Comparison of ENCODE assay signal across 7 cellular contexts in genomic region chrX:134806707-134807038, GRCh38. TPM values are rescaled to one million over a fixed set of nuclear protein-coding genes. Genes with fewer than 3 reads are reported as not detected.
DNase-seq lines count a peak whose midpoint lies in the region; ATAC-seq and TF ChIP-seq lines count a peak whose summit lies in the region.

No MANE protein-coding gene starts in this region.

- ATAC-seq in HG03097 (IDR thresholded peaks at IDR 0.05; ENCODE audit: low FRiP score, unreplicated experiment), result no peak
- ATAC-seq in GM18511 (IDR thresholded peaks at IDR 0.05; ENCODE audit: unreplicated experiment), result no peak

- DNase-seq in HFF-Myc (ENCODE audit: extremely low read depth, low read depth) (no peak), stomach (no peak), NCI-H2196 treated with DMSO at 0.1 percent for 48 hours (lab: John Stamatoyannopoulos, UW; ENCODE audit: unreplicated experiment) (no peak)
- DNase-seq in activated T-helper 1 cell treated with anti-CD3 and anti-CD28 coated beads, Interleukin-12 subunit alpha, Interleukin-12 subunit beta, Interleukin-2, Interleukin-4 antibody, amounts not matched to agents 30 ng/mL and 10 ng/mL and 1 ng/mL, durations not matched to agents 14 hours and 24 hours and 36 hours (ENCODE audit: low spot score), result no peak

- TF ChIP-seq EP300 in stomach (IDR thresholded peaks at IDR 0.05), result no peak

- peaks cover 2% of the 10 kb centered on the region for H3K36me3 Mint-ChIP-seq in activated T-helper 1 cell treated with anti-CD3 and anti-CD28 coated beads, Interleukin-12 subunit alpha, Interleukin-12 subunit beta, Interleukin-2, Interleukin-4 antibody, amounts not matched to agents 30 ng/mL and 10 ng/mL and 1 ng/mL, durations not matched to agents 14 hours and 24 hours and 36 hours (ENCODE audit: low read depth)

- TF ChIP-seq CTCF in HFF-Myc (IDR thresholded peaks at IDR 0.05; ENCODE audit: low read depth, low read length, missing control alignments), result no peak
- no peak for TF ChIP-seq CTCF in stomach (IDR thresholded peaks at IDR 0.05)

- H3K27me3 ChIP-seq in iPS-18a (ENCODE audit: control insufficient read depth, insufficient read depth, low read length) (no peaks in the 10 kb centered on the region), stomach (no peaks in the 10 kb centered on the region)

- H3K9me3 ChIP-seq in iPS-18a (ENCODE audit: control insufficient read depth, low read depth, low read length) (no peaks in the 10 kb centered on the region), stomach (no peaks in the 10 kb centered on the region)

- H3K27ac ChIP-seq in iPS-18a (ENCODE audit: low read length) (peak overlapping the region; percentile 46), stomach (peak overlapping the region; percentile 86 to 91 (median 90))

- intact Hi-C loops in activated T-helper 1 cell treated with anti-CD3 and anti-CD28 coated beads, Interleukin-12 subunit alpha, Interleukin-12 subunit beta, Interleukin-2, Interleukin-4 antibody, amounts not matched to agents 30 ng/mL and 10 ng/mL and 1 ng/mL, durations not matched to agents 14 hours and 24 hours and 36 hours (cut with micrococcal nuclease), result loop anchor here (2.0 to 5.0 kb wide), 2 partner anchors 246 to 432 kb away; partner anchors contain the start of gene RTL8A
- intact Hi-C loops in stomach (cut with DNase I; ENCODE audit: low total_unique reads), result no loop called here

- H3K4me3 ChIP-seq in HFF-Myc (replicated peaks; ENCODE audit: low read depth, low read length), result peak overlapping the region; percentile 63
- H3K4me3 ChIP-seq in iPS-18a (ENCODE audit: low read length), result peak overlapping the region; percentile 66
- H3K4me3 ChIP-seq in stomach, result peak overlapping the region; percentile 50 to 60 (median 56)

- no peaks in the 10 kb centered on the region for H3K27me3 Mint-ChIP-seq in activated T-helper 1 cell treated with anti-CD3 and anti-CD28 coated beads, Interleukin-12 subunit alpha, Interleukin-12 subunit beta, Interleukin-2, Interleukin-4 antibody, amounts not matched to agents 30 ng/mL and 10 ng/mL and 1 ng/mL, durations not matched to agents 14 hours and 24 hours and 36 hours (ENCODE audit: insufficient read depth)

- no peaks in the 10 kb centered on the region for H3K9me3 Mint-ChIP-seq in activated T-helper 1 cell treated with anti-CD3 and anti-CD28 coated beads, Interleukin-12 subunit alpha, Interleukin-12 subunit beta, Interleukin-2, Interleukin-4 antibody, amounts not matched to agents 30 ng/mL and 10 ng/mL and 1 ng/mL, durations not matched to agents 14 hours and 24 hours and 36 hours

- H3K4me3 Mint-ChIP-seq in activated T-helper 1 cell treated with anti-CD3 and anti-CD28 coated beads, Interleukin-12 subunit alpha, Interleukin-12 subunit beta, Interleukin-2, Interleukin-4 antibody, amounts not matched to agents 30 ng/mL and 10 ng/mL and 1 ng/mL, durations not matched to agents 14 hours and 24 hours and 36 hours, result peak overlapping the region; percentile 96

- H3K4me1 ChIP-seq in iPS-18a (ENCODE audit: control insufficient read depth, low read depth, low read length) (peaks cover 19% of the 10 kb centered on the region), stomach (peaks cover 0 to 24% (median 0%) of the 10 kb centered on the region in 4 donors)

- peak overlapping the region; percentile 100 for H3K27ac Mint-ChIP-seq in activated T-helper 1 cell treated with anti-CD3 and anti-CD28 coated beads, Interleukin-12 subunit alpha, Interleukin-12 subunit beta, Interleukin-2, Interleukin-4 antibody, amounts not matched to agents 30 ng/mL and 10 ng/mL and 1 ng/mL, durations not matched to agents 14 hours and 24 hours and 36 hours

- H3K4me1 Mint-ChIP-seq in activated T-helper 1 cell treated with anti-CD3 and anti-CD28 coated beads, Interleukin-12 subunit alpha, Interleukin-12 subunit beta, Interleukin-2, Interleukin-4 antibody, amounts not matched to agents 30 ng/mL and 10 ng/mL and 1 ng/mL, durations not matched to agents 14 hours and 24 hours and 36 hours (ENCODE audit: low read depth), result peaks cover 25% of the 10 kb centered on the region

- 0 to 20% (median 3%) methylated on average over 2 of the region's 2 CpGs for WGBS in stomach, 5 donors

- peak overlapping the region; percentile 24 for H3K9ac ChIP-seq in iPS-18a (ENCODE audit: low read length)

- H3K36me3 ChIP-seq in iPS-18a (ENCODE audit: control insufficient read depth, low read depth, low read length) (no peaks in the 10 kb centered on the region), stomach (no peaks in the 10 kb centered on the region)

- no peak for TF ChIP-seq POLR2A in stomach (IDR thresholded peaks at IDR 0.05)

RNA-seq across cellular contexts. Expression of gene PABIR2, which starts 9.7 kb away (rescaled TPM):
- total RNA-seq in activated T-helper 1 cell treated with anti-CD3 and anti-CD28 coated beads, Interleukin-12 subunit alpha, Interleukin-12 subunit beta, Interleukin-2, Interleukin-4 antibody, amounts not matched to agents 30 ng/mL and 10 ng/mL and 1 ng/mL, durations not matched to agents 14 hours and 24 hours and 36 hours, result 37.7 and 39.3 TPM in 2 replicates
- total RNA-seq in stomach, result 10 to 100 TPM in 4 of 5 donors, 1 to 10 TPM in 1; 2.0 to 62.5 (median 35.0) TPM
- polyA plus RNA-seq in stomach, result 10 to 100 TPM; 14.8 to 25.8 (median 19.1) TPM
